ENCODE assay signal across 19 cellular contexts in genomic region chr15:74960286-74960685, GRCh38.
"Had no signal": no experiment of that assay in that cellular context is flagged by ENCODE, and none has a peak within 500 bp of the region (broad histone marks: within the 10 kb centered on the region; RNA-seq: fewer than 3 reads in every experiment).

No MANE protein-coding gene starts in this region.

- H3K27me3 ChIP-seq: testis, upper lobe of right lung had no signal

- ATAC-seq: heart right ventricle, upper lobe of right lung had no signal

- H3K36me3 ChIP-seq: esophagus squamous epithelium, heart right ventricle, left ventricle myocardium inferior, upper lobe of right lung had no signal

- H3K9me3 Mint-ChIP-seq: dendritic cell treated with granulocyte-macrophage colony-stimulating factor and Interleukin-4, amounts not matched to agents 40 ng/mL and 50 ng/mL, for 4 days; neural crest cell had no signal

- H3K27ac Mint-ChIP-seq: dendritic cell treated with granulocyte-macrophage colony-stimulating factor and Interleukin-4, amounts not matched to agents 40 ng/mL and 50 ng/mL, for 4 days; progenitor cell of endocrine pancreas had no signal

- H3K9me3 ChIP-seq: esophagus squamous epithelium, heart right ventricle, left ventricle myocardium inferior, testis, upper lobe of right lung had no signal

- DNase-seq: activated CD4-positive, alpha-beta T cell treated with anti-CD3 and anti-CD28 coated beads, Interleukin-2, amount 50 U/mL, for 1 hour; activated CD8-positive, alpha-beta memory T cell treated with anti-CD3 and anti-CD28 coated beads for 24 hours; activated CD8-positive, alpha-beta memory T cell treated with anti-CD3 and anti-CD28 coated beads, Interleukin-2, amount 50 U/mL, for 48 hours; activated naive CD4-positive, alpha-beta T cell treated with anti-CD3 and anti-CD28 coated beads, Interleukin-2, amount 50 U/mL, for 16 hours; amniotic stem cell; effector memory CD4-positive, alpha-beta T cell; esophagus squamous epithelium; heart right ventricle; kidney glomerular epithelial cell; left ventricle myocardium inferior; mammary epithelial cell; T-helper 1 cell; T-helper 9 cell; testis; upper lobe of right lung had no signal

- H3K27ac ChIP-seq: esophagus squamous epithelium, testis had no signal

- H3K4me3 Mint-ChIP-seq: dendritic cell treated with granulocyte-macrophage colony-stimulating factor and Interleukin-4, amounts not matched to agents 40 ng/mL and 50 ng/mL, for 4 days had no signal

- H3K4me3 ChIP-seq: esophagus squamous epithelium, skin epidermis, testis, upper lobe of right lung had no signal
